14 cellular contexts compared by ENCODE assay signal in genomic region chr2:127035212-127035611, GRCh38.
A peak's percentile ranks its signal among the peaks of the same experiment; 100 is the strongest.
DNase-seq lines count a peak whose midpoint lies in the region; ATAC-seq and TF ChIP-seq lines count a peak whose summit lies in the region.
"Had no signal": no experiment of that assay in that cellular context is flagged by ENCODE, and none has a peak within 500 bp of the region (broad histone marks: within the 10 kb centered on the region; RNA-seq: fewer than 3 reads in every experiment).

No MANE protein-coding gene starts in this region.

- TF ChIP-seq CTCF in heart left ventricle (IDR thresholded peaks at IDR 0.05), result no peak
- TF ChIP-seq CTCF in WERI-Rb-1 (IDR thresholded peaks at IDR 0.05; ENCODE audit: low read depth, low read length), result peak; percentile 44
- no peak for TF ChIP-seq CTCF in mucosa of descending colon (IDR thresholded peaks at IDR 0.05)
- TF ChIP-seq CTCF in gastrocnemius medialis (IDR thresholded peaks at IDR 0.05 in 4 of 5, conservative IDR thresholded peaks at IDR 0.05 in 1 of 5), result no peak

- POLR2A ChIA-PET in naive thymus-derived CD8-positive, alpha-beta T cell (lab: Charles Lee), result no interaction called here

- intact Hi-C loops in cardiac septum (cut with DNase I), result no loop called here
- intact Hi-C loops in heart left ventricle (cut with DNase I), result no loop called here
- intact Hi-C loops in mucosa of descending colon (cut with DNase I, micrococcal nuclease), result no loop called here
- intact Hi-C loops in gastrocnemius medialis (cut with DNase I; ENCODE audit: low total_unique reads), result no loop called here

- no peaks in the 10 kb centered on the region for H3K4me1 ChIP-seq in heart left ventricle
- H3K4me1 ChIP-seq in mucosa of descending colon (ENCODE audit: low read depth), result no peaks in the 10 kb centered on the region
- H3K4me1 ChIP-seq in gastrocnemius medialis, result no peaks in the 10 kb centered on the region

- no peaks in the 10 kb centered on the region for H3K36me3 ChIP-seq in heart left ventricle
- no peaks in the 10 kb centered on the region for H3K36me3 ChIP-seq in WERI-Rb-1
- H3K36me3 ChIP-seq in mucosa of descending colon (ENCODE audit: low read depth), result no peaks in the 10 kb centered on the region
- H3K36me3 ChIP-seq in MG63, result no peaks in the 10 kb centered on the region
- H3K36me3 ChIP-seq in gastrocnemius medialis, result no peaks in the 10 kb centered on the region
- H3K36me3 ChIP-seq: thoracic aorta had no signal

- no peaks in the 10 kb centered on the region for H3K36me3 Mint-ChIP-seq in naive thymus-derived CD8-positive, alpha-beta T cell
- H3K36me3 Mint-ChIP-seq: activated naive CD8-positive, alpha-beta T cell treated with anti-CD3 and anti-CD28 coated beads, Interleukin-2, amount 10 ng/mL, durations not matched to agents 7 days and 5 days had no signal

- H3K4me1 Mint-ChIP-seq in naive thymus-derived CD8-positive, alpha-beta T cell, result no peaks in the 10 kb centered on the region
- H3K4me1 Mint-ChIP-seq: activated naive CD8-positive, alpha-beta T cell treated with anti-CD3 and anti-CD28 coated beads, Interleukin-2, amount 10 ng/mL, durations not matched to agents 7 days and 5 days had no signal

- no peak overlapping the region for H3K4me3 Mint-ChIP-seq in naive thymus-derived CD8-positive, alpha-beta T cell
- H3K4me3 Mint-ChIP-seq: activated naive CD8-positive, alpha-beta T cell treated with anti-CD3 and anti-CD28 coated beads, Interleukin-2, amount 10 ng/mL, durations not matched to agents 7 days and 5 days; T-helper 2 cell treated with Interferon-gamma antibody and Interleukin-4, amounts not matched to agents 5 μg/mL and 100 μg/mL, for 36 hours had no signal

- peaks cover 0 to 18% (median 8%) of the 10 kb centered on the region in 5 donors for H3K27me3 Mint-ChIP-seq in naive thymus-derived CD8-positive, alpha-beta T cell

- DNase-seq in cardiac septum (ENCODE audit: low spot score), result peak; percentile 15
- no peak for DNase-seq in heart left ventricle
- no peak for DNase-seq in WERI-Rb-1
- DNase-seq in mucosa of descending colon, result no peak
- DNase-seq in MG63, result no peak
- no peak for DNase-seq in gastrocnemius medialis
- no peak for DNase-seq in naive thymus-derived CD8-positive, alpha-beta T cell
- DNase-seq: activated naive CD8-positive, alpha-beta T cell treated with anti-CD3 and anti-CD28 coated beads, Interleukin-2, amount 10 ng/mL, durations not matched to agents 7 days and 5 days; DMS79; right cardiac atrium had no signal

- no peak for ATAC-seq in heart left ventricle
- peak; percentile 29 for ATAC-seq in HG02852 (IDR thresholded peaks at IDR 0.05; ENCODE audit: unreplicated experiment)
- ATAC-seq in mucosa of descending colon, result no peak
- ATAC-seq in gastrocnemius medialis, result no peak
- ATAC-seq in naive thymus-derived CD8-positive, alpha-beta T cell, result no peak
- ATAC-seq: Panc1, right cardiac atrium had no signal

- whole genome bisulfite sequencing in heart left ventricle, 4 donors, result 91 to 94% (median 91%) methylated on average over 10 of the region's 10 CpGs

- H3K4me3 ChIP-seq in heart left ventricle (no peak overlapping the region), WERI-Rb-1 (ENCODE audit: low read depth, low read length) (no peak overlapping the region), mucosa of descending colon (no peak overlapping the region), MG63 (no peak overlapping the region), gastrocnemius medialis (no peak overlapping the region)
- H3K4me3 ChIP-seq: thoracic aorta had no signal

- no peaks in the 10 kb centered on the region for H3K9me3 ChIP-seq in heart left ventricle
- no peaks in the 10 kb centered on the region for H3K9me3 ChIP-seq in WERI-Rb-1 (ENCODE audit: severe bottlenecking)
- H3K9me3 ChIP-seq in mucosa of descending colon, result no peaks in the 10 kb centered on the region
- H3K9me3 ChIP-seq in MG63, result no peaks in the 10 kb centered on the region
- H3K9me3 ChIP-seq in gastrocnemius medialis, result no peaks in the 10 kb centered on the region
- H3K9me3 ChIP-seq: thoracic aorta had no signal

- H3K27ac ChIP-seq in heart left ventricle (no peak overlapping the region), WERI-Rb-1 (no peak overlapping the region), gastrocnemius medialis (no peak overlapping the region)
- H3K27ac ChIP-seq: thoracic aorta had no signal

- TF ChIP-seq POLR2A in heart left ventricle (IDR thresholded peaks at IDR 0.05) (no peak), gastrocnemius medialis (IDR thresholded peaks at IDR 0.05) (no peak)

- in situ Hi-C loops in gastrocnemius medialis (cut with MboI; ENCODE audit: low sequenced_read_pairs in 4 of 4), result no loop called here

- no peak overlapping the region for H3K27ac Mint-ChIP-seq in naive thymus-derived CD8-positive, alpha-beta T cell
- H3K27ac Mint-ChIP-seq: activated naive CD8-positive, alpha-beta T cell treated with anti-CD3 and anti-CD28 coated beads, Interleukin-2, amount 10 ng/mL, durations not matched to agents 7 days and 5 days; T-helper 2 cell treated with Interferon-gamma antibody and Interleukin-4, amounts not matched to agents 5 μg/mL and 100 μg/mL, for 36 hours had no signal

- H3K27me3 ChIP-seq in heart left ventricle, result peaks cover 0 to 10% (median 0%) of the 10 kb centered on the region in 9 donors
- H3K27me3 ChIP-seq in WERI-Rb-1 (ENCODE audit: insufficient read depth, low read depth, severe bottlenecking), result no peaks in the 10 kb centered on the region
- no peaks in the 10 kb centered on the region for H3K27me3 ChIP-seq in MG63
- no peaks in the 10 kb centered on the region for H3K27me3 ChIP-seq in gastrocnemius medialis

- no peaks in the 10 kb centered on the region for H3K9me3 Mint-ChIP-seq in naive thymus-derived CD8-positive, alpha-beta T cell
- H3K9me3 Mint-ChIP-seq: activated naive CD8-positive, alpha-beta T cell treated with anti-CD3 and anti-CD28 coated beads, Interleukin-2, amount 10 ng/mL, durations not matched to agents 7 days and 5 days; T-helper 2 cell treated with Interferon-gamma antibody and Interleukin-4, amounts not matched to agents 5 μg/mL and 100 μg/mL, for 36 hours had no signal
